16 cellular contexts compared by ENCODE assay signal in genomic region chr14:69171569-69171968, GRCh38. TPM values are rescaled to one million over a fixed set of nuclear protein-coding genes. Genes with fewer than 3 reads are reported as not detected.
DNase-seq lines count a peak whose midpoint lies in the region; ATAC-seq, FAIRE-seq and TF ChIP-seq lines count a peak whose summit lies in the region.
"Had no signal": no experiment of that assay in that cellular context is flagged by ENCODE, and none has a peak within 500 bp of the region (broad histone marks: within the 10 kb centered on the region; RNA-seq: fewer than 3 reads in every experiment).

No MANE protein-coding gene starts in this region.

- H3K27me3 ChIP-seq in K562 (ENCODE audit: control insufficient read depth in 2 of 2, insufficient read depth in 2 of 2, low read length in 2 of 2) (no peaks in the 10 kb centered on the region), trophoblast cell (ENCODE audit: insufficient read depth, low read length) (no peaks in the 10 kb centered on the region)

- in situ Hi-C loops in K562 (cut with MboI), result no loop called here

- no peak overlapping the region for H2BK120ac ChIP-seq in trophoblast cell (ENCODE audit: insufficient read depth, low read length, poor library complexity)

- H3K27ac ChIP-seq in K562 (ENCODE audit: extremely low read depth, low read depth, low read length), result no peak overlapping the region
- no peak overlapping the region for H3K27ac ChIP-seq in trophoblast cell (ENCODE audit: low read depth, low read length)
- H3K27ac ChIP-seq: HL-60 had no signal

- H4K8ac ChIP-seq in trophoblast cell (ENCODE audit: low read depth, low read length), result no peak overlapping the region

- no peak for TF ChIP-seq CTCF in K562 (IDR thresholded peaks at IDR 0.05 in 2 of 3, conservative IDR thresholded peaks at IDR 0.05 in 1 of 3; ENCODE audit: insufficient read depth in 2 of 3, low read depth in 1 of 3, low read length in 3 of 3)

- no peak overlapping the region for H3K4ac ChIP-seq in trophoblast cell (ENCODE audit: low read depth, low read length)

- BruUV-seq in K562 (replicated peaks; lab: Mats Ljungman, UMichigan), result no TSS peak

- H3K9me3 ChIP-seq in K562 (replicated peaks; ENCODE audit: control insufficient read depth, insufficient read depth, low read depth, low read length) (no peaks in the 10 kb centered on the region), trophoblast cell (ENCODE audit: insufficient read depth, low read depth, low read length) (no peaks in the 10 kb centered on the region)

- no peaks in the 10 kb centered on the region for H3K79me1 ChIP-seq in trophoblast cell (ENCODE audit: low read length)

- H3K4me2 ChIP-seq in K562 (ENCODE audit: insufficient read depth, low read length) (no peak overlapping the region), trophoblast cell (ENCODE audit: low read length) (no peak overlapping the region)

- no peak overlapping the region for H2BK5ac ChIP-seq in trophoblast cell (ENCODE audit: low read depth, low read length, poor library complexity)

- peak; percentile 87 for FAIRE-seq in HTR-8/SVneo (lab: Jason Lieb, UNC)
- FAIRE-seq in K562 (lab: Jason Lieb, UNC), result no peak
- FAIRE-seq: A204.1, GM19239 had no signal

- H2AK5ac ChIP-seq in trophoblast cell (ENCODE audit: low read length), result no peak overlapping the region

- H3K4me3 ChIP-seq in K562, result no peak overlapping the region
- H3K4me3 ChIP-seq in trophoblast cell (ENCODE audit: low read depth, low read length), result no peak overlapping the region

- peak; percentile 29 for DNase-seq in NCI-H748 (lab: John Stamatoyannopoulos, UW; ENCODE audit: unreplicated experiment)
- no peak for DNase-seq in NCI-H748 treated with DMSO at 0.1 percent for 48 hours (lab: John Stamatoyannopoulos, UW)
- no peak for DNase-seq in HTR-8/SVneo (ENCODE audit: insufficient read length, low spot score)
- DNase-seq in K562 (ENCODE audit: extremely low read depth in 1 of 4, low spot score in 3 of 4), result no peak
- DNase-seq in trophoblast cell, result no peak
- no peak for DNase-seq in activated CD4-positive, alpha-beta T cell treated with anti-CD3 and anti-CD28 coated beads for 1 hour
- DNase-seq: C1 segment of cervical spinal cord; Calu3; CD4-positive, alpha-beta T cell; DMS153; GF-D8 had no signal

- H2AFZ ChIP-seq in K562 (ENCODE audit: low read depth, low read length), result no peak overlapping the region
- H2AFZ ChIP-seq in trophoblast cell (ENCODE audit: insufficient read depth, low read length, poor library complexity), result no peak overlapping the region

- WGBS in K562 (ENCODE audit: insufficient coverage, low coverage, missing lambda C conversion rate), result 0% methylated on average over 1 of the region's 2 CpGs
- WGBS in trophoblast cell (ENCODE audit: extremely low coverage, insufficient coverage, insufficient read length), result no CpG with 5 or more reads among the region's 2 CpGs

- no peaks in the 10 kb centered on the region for H3K4me1 ChIP-seq in K562 (replicated peaks in 1 of 2; ENCODE audit: control insufficient read depth in 2 of 2, insufficient read depth in 2 of 2, low read length in 2 of 2)
- H3K4me1 ChIP-seq in trophoblast cell (ENCODE audit: control insufficient read depth in 1 of 2, insufficient read depth in 2 of 2, low read length in 2 of 2), result no peaks in the 10 kb centered on the region

- H3K14ac ChIP-seq in trophoblast cell (ENCODE audit: low read length), result no peak overlapping the region

- H3K9ac ChIP-seq in K562 (ENCODE audit: insufficient read depth in 1 of 2, low read depth in 2 of 2, low read length in 2 of 2), result no peak overlapping the region
- peak overlapping the region; percentile 74 for H3K9ac ChIP-seq in trophoblast cell (ENCODE audit: low read length)

- H3K36me3 ChIP-seq in K562 (ENCODE audit: control insufficient read depth, insufficient read depth, low read length) (no peaks in the 10 kb centered on the region), trophoblast cell (ENCODE audit: control insufficient read depth in 1 of 2, insufficient read depth in 2 of 2, low read length in 2 of 2) (no peaks in the 10 kb centered on the region)

- POLR2A ChIA-PET in K562 (lab: Yijun Ruan, JAX), result no interaction called here

- intact Hi-C loops in K562 (cut with micrococcal nuclease), result no loop called here

- H4K91ac ChIP-seq in trophoblast cell (ENCODE audit: low read depth, low read length), result no peak overlapping the region

- H3K18ac ChIP-seq in trophoblast cell (ENCODE audit: low read length), result no peak overlapping the region

- CTCF ChIA-PET in K562 (lab: Yijun Ruan, JAX; ENCODE audit: low intra/inter-chr PET ratio), result no interaction called here

- no peak overlapping the region for H3K23ac ChIP-seq in trophoblast cell (ENCODE audit: low read length)

- H3K79me2 ChIP-seq in K562 (ENCODE audit: control insufficient read depth, insufficient read depth, low read length) (no peaks in the 10 kb centered on the region), trophoblast cell (ENCODE audit: control insufficient read depth, insufficient read depth, low read length, poor library complexity) (no peaks in the 10 kb centered on the region)

- no peaks in the 10 kb centered on the region for H3K9me1 ChIP-seq in K562 (ENCODE audit: control insufficient read depth, insufficient read depth, low read length)

- no peak for TF ChIP-seq RAD21 in K562 (CRISPR knock-in tag; conservative IDR thresholded peaks at IDR 0.05 in 1 of 2, IDR thresholded peaks at IDR 0.05 in 1 of 2)

- no peak overlapping the region for H2BK12ac ChIP-seq in trophoblast cell (ENCODE audit: low read length)

- TF ChIP-seq EP300 in K562 (IDR thresholded peaks at IDR 0.05; ENCODE audit: low read length), result no peak

- ATAC-seq in K562 (no peak), GM21526 (IDR thresholded peaks at IDR 0.05; ENCODE audit: low FRiP score, unreplicated experiment) (no peak)
- ATAC-seq: HCT116 had no signal

- TF ChIP-seq POLR2A in K562 (conservative IDR thresholded peaks at IDR 0.05), result no peak

- H4K12ac ChIP-seq in trophoblast cell (ENCODE audit: low read depth, low read length), result no peak overlapping the region

- H4K20me1 ChIP-seq in K562 (replicated peaks; ENCODE audit: control insufficient read depth, insufficient read depth, low read length), result no peaks in the 10 kb centered on the region

TF ChIP-seq in K562, 482 proteins besides CTCF, POLR2A, EP300 and RAD21 (continues in another document):
- TF ChIP-seq MXI1 (IDR thresholded peaks at IDR 0.05; ENCODE audit: low read depth, low read length) (no peak), ELF4 (CRISPR knock-in tag; IDR thresholded peaks at IDR 0.05) (no peak), FOS (IDR thresholded peaks at IDR 0.05; ENCODE audit: extremely low read depth, insufficient read length) (no peak), RFX1 (IDR thresholded peaks at IDR 0.05) (peak; percentile 79), NR0B1 (IDR thresholded peaks at IDR 0.05; ENCODE audit: partially characterized antibody) (no peak)

RNA-seq across cellular contexts. Expression of gene DCAF5, which starts 18.6 kb away (rescaled TPM):
- 22.5 and 34.2 TPM in 2 replicates for total RNA-seq in K562 (2011; cell fraction: chromatin; rRNA removed; ENCODE audit: low replicate concordance)
- total RNA-seq in K562 (2011; cell fraction: nucleolus; rRNA removed), result 17.0 and 18.6 TPM in 2 replicates
- 21.1 and 24.9 TPM in 2 replicates for total RNA-seq in K562 (2011; cell fraction: nucleoplasm; rRNA removed)
- total RNA-seq in K562 (2014; rRNA removed), result 7.5 and 8.1 TPM in 2 replicates
- total RNA-seq in K562 (2014; rRNA removed; fragmentation: Illumina TruSeq; extraction: Trizol), result 11.3 and 12.7 TPM in 2 replicates
- total RNA-seq in K562 (2015; rRNA removed; fragmentation: Illumina TruSeq; extraction: Trizol), result 12.5 and 13.2 TPM in 2 replicates
- 16.9 and 20.2 TPM in 2 replicates for total RNA-seq in K562 (2021)
- polyA plus RNA-seq in K562 (2011; rRNA removed), result 24.1 and 26.3 TPM in 2 replicates
- 27.4 and 30.1 TPM in 2 replicates for polyA plus RNA-seq in K562 (2011; cell fraction: cytosol; rRNA removed)
- 73.7 and 97.8 TPM in 2 replicates for polyA plus RNA-seq in K562 (2011; cell fraction: nucleus; rRNA removed)
- polyA plus RNA-seq in K562 (2012), result 14.2 and 21.5 TPM in 2 replicates
- polyA plus RNA-seq in K562 (2014; fragmentation: Illumina TruSeq; extraction: Trizol), result 21.8 and 23.6 TPM in 2 replicates
- polyA plus RNA-seq in K562 (2014; fragmentation: Nextera tagmentation; extraction: Ambion mirVana), result 1 to 10 TPM; 5.6 to 9.1 TPM
- polyA plus RNA-seq in K562 (2014; rRNA removed), result 13.7 and 15.1 TPM in 2 replicates
- 15.9 and 19.1 TPM in 2 replicates for polyA minus RNA-seq in K562 (2011; rRNA and poly(A)+ RNA removed)
- polyA minus RNA-seq in K562 (2011; cell fraction: cytosol; rRNA and poly(A)+ RNA removed), result 9.4 and 10.4 TPM in 2 replicates
- polyA minus RNA-seq in K562 (2011; cell fraction: nucleus; rRNA and poly(A)+ RNA removed), result 18.0 and 25.4 TPM in 2 replicates
- 32.6 and 32.8 TPM in 2 replicates for polyA plus RNA-seq in trophoblast cell (2013)

RNA-seq across cellular contexts. Expression of gene EXD2, which starts 19.7 kb away (rescaled TPM):
- total RNA-seq in K562 (2011; cell fraction: chromatin; rRNA removed; ENCODE audit: low replicate concordance), result 10.3 and 15.3 TPM in 2 replicates
- total RNA-seq in K562 (2011; cell fraction: nucleolus; rRNA removed), result 6.0 and 7.1 TPM in 2 replicates
- 10.2 and 12.1 TPM in 2 replicates for total RNA-seq in K562 (2011; cell fraction: nucleoplasm; rRNA removed)
- total RNA-seq in K562 (2014; rRNA removed) (3.0 and 4.6 TPM in 2 replicates), K562 (2014; rRNA removed; fragmentation: Illumina TruSeq; extraction: Trizol) (3.2 and 3.9 TPM in 2 replicates), K562 (2015; rRNA removed; fragmentation: Illumina TruSeq; extraction: Trizol) (4.5 and 4.7 TPM in 2 replicates), K562 (2021) (5.0 and 6.1 TPM in 2 replicates)
- polyA plus RNA-seq in K562 (2011; rRNA removed) (7.5 and 8.4 TPM in 2 replicates), K562 (2014; fragmentation: Illumina TruSeq; extraction: Trizol) (4.6 and 4.8 TPM in 2 replicates), K562 (2014; fragmentation: Nextera tagmentation; extraction: Ambion mirVana) (1 to 10 TPM; 1.6 TPM), K562 (2014; rRNA removed) (3.7 and 4.5 TPM in 2 replicates)
- polyA plus RNA-seq in K562 (2011; cell fraction: cytosol; rRNA removed), result 2.8 and 5.5 TPM in 2 replicates
- 6.4 and 12.9 TPM in 2 replicates for polyA plus RNA-seq in K562 (2011; cell fraction: nucleus; rRNA removed)
- 4.4 and 5.8 TPM in 2 replicates for polyA plus RNA-seq in K562 (2012)
- polyA minus RNA-seq in K562 (2011; rRNA and poly(A)+ RNA removed), result 10.1 and 14.8 TPM in 2 replicates
- 2.8 and 5.5 TPM in 2 replicates for polyA minus RNA-seq in K562 (2011; cell fraction: cytosol; rRNA and poly(A)+ RNA removed)
- polyA minus RNA-seq in K562 (2011; cell fraction: nucleus; rRNA and poly(A)+ RNA removed), result 3.0 and 5.2 TPM in 2 replicates
- 9.4 and 9.5 TPM in 2 replicates for polyA plus RNA-seq in trophoblast cell (2013)
